Comparison of ENCODE assay signal across 8 cellular contexts in genomic region chr15:75639191-75639708, GRCh38. TPM values are rescaled to one million over a fixed set of nuclear protein-coding genes. Genes with fewer than 3 reads are reported as not detected.
A peak's percentile ranks its signal among the peaks of the same experiment; 100 is the strongest.
DNase-seq lines count a peak whose midpoint lies in the region; ATAC-seq, FAIRE-seq and TF ChIP-seq lines count a peak whose summit lies in the region.

No MANE protein-coding gene starts in this region.

- no peaks in the 10 kb centered on the region for H3K27me3 ChIP-seq in adipocyte (replicated peaks; ENCODE audit: control insufficient read depth, insufficient read depth, low read length)
- H3K27me3 ChIP-seq in testis = no peaks in the 10 kb centered on the region

- TF ChIP-seq POLR2A in testis (IDR thresholded peaks at IDR 0.05) = no peak

- H3K36me3 Mint-ChIP-seq in activated CD8-positive, alpha-beta memory T cell treated with anti-CD3 and anti-CD28 coated beads, Interleukin-2, amount 10 ng/mL, durations not matched to agents 7 days and 5 days = peaks cover 16% of the 10 kb centered on the region

- ATAC-seq in activated CD8-positive, alpha-beta memory T cell treated with anti-CD3 and anti-CD28 coated beads, Interleukin-2, amount 10 ng/mL, durations not matched to agents 7 days and 5 days = no peak
- no peak for ATAC-seq in HG02571 (IDR thresholded peaks at IDR 0.05; ENCODE audit: unreplicated experiment)
- no peak for ATAC-seq in HG03097 (IDR thresholded peaks at IDR 0.05; ENCODE audit: low FRiP score, unreplicated experiment)

- no peaks in the 10 kb centered on the region for H3K36me3 ChIP-seq in adipocyte (ENCODE audit: control insufficient read depth, insufficient read depth, low read length, severe bottlenecking)
- H3K36me3 ChIP-seq in kidney (ENCODE audit: control insufficient read depth in 1 of 2, insufficient read depth in 2 of 2, low read length in 2 of 2) = no peaks in the 10 kb centered on the region
- H3K36me3 ChIP-seq in testis (ENCODE audit: low read depth, missing control alignments) = no peaks in the 10 kb centered on the region

- POLR2A ChIA-PET in GM10248 (lab: Yijun Ruan, JAX) = interaction anchor here (1.5 to 2.5 kb wide), 4 partner anchors 14 to 271 kb away, joined by 9 to 13 read pairs (median 10); partner anchors contain the start of genes MAN2C1, SIN3A and SNUPN

- H3K9me3 Mint-ChIP-seq in activated CD8-positive, alpha-beta memory T cell treated with anti-CD3 and anti-CD28 coated beads, Interleukin-2, amount 10 ng/mL, durations not matched to agents 7 days and 5 days (ENCODE audit: low read depth) = no peaks in the 10 kb centered on the region

- FAIRE-seq in kidney (lab: Jason Lieb, UNC) = no peak

- no peak for DNase-seq in activated CD8-positive, alpha-beta memory T cell treated with anti-CD3 and anti-CD28 coated beads, Interleukin-2, amount 10 ng/mL, durations not matched to agents 7 days and 5 days
- DNase-seq in activated CD8-positive, alpha-beta memory T cell treated with anti-CD3 and anti-CD28 coated beads, Interleukin-2, amount 50 U/mL, for 48 hours = no peak
- peak; percentile 50 for DNase-seq in adipocyte (ENCODE audit: low read depth)
- no peak for DNase-seq in kidney
- DNase-seq in testis = peak; percentile 18
- no peak for DNase-seq in GM10248 (ENCODE audit: extremely low spot score)

- H3K4me3 Mint-ChIP-seq in activated CD8-positive, alpha-beta memory T cell treated with anti-CD3 and anti-CD28 coated beads, Interleukin-2, amount 10 ng/mL, durations not matched to agents 7 days and 5 days = peak overlapping the region; percentile 91

- H3K4me3 ChIP-seq in adipocyte (ENCODE audit: low read length) (peak overlapping the region; percentile 96), kidney (ENCODE audit: low read length in 2 of 2) (peak overlapping the region; percentile 83 to 98), testis (peak overlapping the region; percentile 84 to 94)

- TF ChIP-seq CTCF in kidney (IDR thresholded peaks at IDR 0.05; ENCODE audit: borderline replicate concordance, extremely low read depth, insufficient read depth) (no peak), testis (IDR thresholded peaks at IDR 0.05) (no peak), GM10248 (IDR thresholded peaks at IDR 0.05; ENCODE audit: control extremely low read depth, extremely low read depth, low read depth, missing control alignments) (no peak)

- H3K27ac ChIP-seq in kidney (ENCODE audit: low read depth in 2 of 2, low read length in 2 of 2) (peak overlapping the region; percentile 85 to 98), testis (peak overlapping the region; percentile 81 to 93)

- CTCF ChIA-PET in activated CD8-positive, alpha-beta memory T cell treated with anti-CD3 and anti-CD28 coated beads, Interleukin-2, amount 10 ng/mL, durations not matched to agents 7 days and 5 days (lab: Charles Lee) = interaction anchor here (0.6 to 5.7 kb wide), 17 partner anchors 8 to 286 kb away, joined by 3 to 68 read pairs (median 8); partner anchors contain the start of genes MAN2C1, PTPN9, SIN3A and SNUPN
- CTCF ChIA-PET in GM10248 (lab: Yijun Ruan, JAX) = interaction anchor here (0.7 to 4.1 kb wide), 11 partner anchors 8 to 596 kb away, joined by 3 to 24 read pairs (median 4); partner anchors contain the start of genes SNUPN and SNX33

- H3K27me3 Mint-ChIP-seq in activated CD8-positive, alpha-beta memory T cell treated with anti-CD3 and anti-CD28 coated beads, Interleukin-2, amount 10 ng/mL, durations not matched to agents 7 days and 5 days = no peaks in the 10 kb centered on the region

- H3K9me3 ChIP-seq in adipocyte (ENCODE audit: control insufficient read depth, low read length) = no peaks in the 10 kb centered on the region
- no peaks in the 10 kb centered on the region for H3K9me3 ChIP-seq in kidney (ENCODE audit: control insufficient read depth in 1 of 2, low read length in 2 of 2)
- H3K9me3 ChIP-seq in testis = no peaks in the 10 kb centered on the region

- peaks cover 35% of the 10 kb centered on the region for H3K4me1 Mint-ChIP-seq in activated CD8-positive, alpha-beta memory T cell treated with anti-CD3 and anti-CD28 coated beads, Interleukin-2, amount 10 ng/mL, durations not matched to agents 7 days and 5 days

- 2% methylated on average over 14 to 16 of the region's 16 CpGs for WGBS in testis, 2 donors

- H3K4me1 ChIP-seq in adipocyte (ENCODE audit: control insufficient read depth, insufficient read depth, low read length) (peaks cover 39% of the 10 kb centered on the region), kidney (ENCODE audit: control insufficient read depth in 1 of 2, insufficient read depth in 1 of 2, low read depth in 1 of 2, low read length in 2 of 2) (peaks cover 0 to 15% of the 10 kb centered on the region in 2 donors), testis (peaks cover 13% of the 10 kb centered on the region)

- H3K27ac Mint-ChIP-seq in activated CD8-positive, alpha-beta memory T cell treated with anti-CD3 and anti-CD28 coated beads, Interleukin-2, amount 10 ng/mL, durations not matched to agents 7 days and 5 days = peak overlapping the region; percentile 93

- peak overlapping the region; percentile 97 for H3K9ac ChIP-seq in adipocyte (ENCODE audit: low read length)
- H3K9ac ChIP-seq in kidney (ENCODE audit: low read length in 2 of 2) = peak overlapping the region; percentile 18 to 97

- intact Hi-C loops in kidney (cut with DNase I) (no loop called here), testis (cut with DNase I; ENCODE audit: low total_unique reads) (no loop called here)

RNA-seq across cellular contexts. Expression of gene IMP3, which starts 0.8 kb away (rescaled TPM):
- total RNA-seq in activated CD8-positive, alpha-beta memory T cell treated with anti-CD3 and anti-CD28 coated beads, Interleukin-2, amount 10 ng/mL, durations not matched to agents 7 days and 5 days = 100 to 1,000 TPM in 1 of 2 experiments, 10 to 100 TPM in 1; 84.0 to 109 TPM
- total RNA-seq in kidney (52.0 TPM), testis (100 to 1,000 TPM in 1 of 2 donors, 10 to 100 TPM in 1; 87.5 to 111 TPM)
- polyA plus RNA-seq in kidney (ENCODE audit: insufficient read depth, low read depth, low replicate concordance) (95.0 TPM), testis (ENCODE audit: insufficient read depth, low read depth, low replicate concordance) (32.6 TPM)

RNA-seq across cellular contexts. Expression of gene SNX33, which starts 8.5 kb away (rescaled TPM):
- total RNA-seq in activated CD8-positive, alpha-beta memory T cell treated with anti-CD3 and anti-CD28 coated beads, Interleukin-2, amount 10 ng/mL, durations not matched to agents 7 days and 5 days = 1 to 10 TPM; 1.4 to 3.5 TPM
- total RNA-seq in kidney (20.2 TPM), testis (10 to 100 TPM in 1 of 2 donors, 1 to 10 TPM in 1; 8.3 to 11.5 TPM)
- polyA plus RNA-seq in kidney (ENCODE audit: insufficient read depth, low read depth, low replicate concordance) (14.2 TPM), testis (ENCODE audit: insufficient read depth, low read depth, low replicate concordance) (10.5 TPM)

RNA-seq across cellular contexts. Expression of gene SNUPN, which starts 13.7 kb away (rescaled TPM):
- total RNA-seq in activated CD8-positive, alpha-beta memory T cell treated with anti-CD3 and anti-CD28 coated beads, Interleukin-2, amount 10 ng/mL, durations not matched to agents 7 days and 5 days = 10 to 100 TPM; 25.8 to 27.3 TPM
- total RNA-seq in kidney (24.1 TPM), testis (10 to 100 TPM; 37.0 to 44.6 TPM)
- polyA plus RNA-seq in kidney (ENCODE audit: insufficient read depth, low read depth, low replicate concordance) (37.4 TPM), testis (ENCODE audit: insufficient read depth, low read depth, low replicate concordance) (97.5 TPM)

Comparison
In these comparisons a context has a peak if more than half of its experiments do, and no peak if none do; other contexts are left out.
1. DNase-seq: peak in adipocyte (single experiment) and testis (single experiment); none in activated CD8-positive, alpha-beta memory T cell treated with anti-CD3 and anti-CD28 coated beads, Interleukin-2, amount 10 ng/mL, durations not matched to agents 7 days and 5 days (single experiment), activated CD8-positive, alpha-beta memory T cell treated with anti-CD3 and anti-CD28 coated beads, Interleukin-2, amount 50 U/mL, for 48 hours (single experiment), kidney (single experiment) and GM10248 (single experiment).
2. Peak in every context shown above with its lines, with median percentiles within 50 percentile points of each other: H3K4me3 ChIP-seq.